8 cellular contexts compared by ENCODE assay signal in the genomic region with DNA sequence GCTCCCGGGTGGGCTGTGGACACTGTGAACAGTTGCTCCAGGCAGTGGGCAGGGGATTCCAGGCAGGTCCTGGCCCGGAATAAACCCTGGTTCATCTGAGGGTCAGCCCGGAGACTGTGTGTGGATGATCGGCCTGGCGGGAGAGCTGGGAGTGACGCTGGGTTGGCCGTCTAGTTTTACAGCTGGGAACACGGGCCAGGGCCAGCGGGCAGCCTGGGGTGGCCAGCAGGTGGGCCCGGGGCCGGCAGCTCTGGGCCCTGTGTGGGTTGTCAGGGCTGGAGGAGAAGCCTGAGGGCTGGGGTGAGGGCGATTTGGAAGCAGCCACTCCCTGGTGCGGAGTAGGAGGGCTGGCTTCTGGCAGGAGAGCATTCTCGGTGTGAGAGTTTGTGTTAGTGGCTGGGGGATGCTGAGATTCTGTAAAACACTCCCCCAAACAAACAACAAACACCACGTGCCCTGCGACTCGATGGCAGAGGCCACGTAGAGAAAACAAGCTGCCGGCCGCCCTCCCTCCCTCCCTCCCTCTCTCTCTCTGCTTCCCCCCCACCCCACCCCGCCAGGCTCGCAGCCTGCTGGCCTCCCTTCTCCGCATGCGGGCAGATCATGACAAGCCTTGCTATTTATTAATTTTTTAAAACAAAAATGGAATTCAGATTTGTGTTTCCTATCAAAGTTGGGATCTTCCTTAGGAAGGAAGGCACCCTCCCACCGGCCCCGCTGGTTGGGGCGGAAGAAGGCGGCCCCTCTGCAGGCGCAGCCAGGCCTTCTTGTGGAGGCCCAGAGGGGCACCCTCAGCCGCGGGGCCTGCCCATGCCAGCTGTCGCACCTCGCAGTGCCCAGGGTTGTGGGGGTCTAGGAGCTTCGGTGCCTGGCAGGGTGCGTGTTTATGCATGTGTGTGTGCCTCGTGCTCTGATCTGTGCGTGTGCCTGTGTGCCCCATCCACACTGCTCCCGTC. TPM values are rescaled to one million over a fixed set of nuclear protein-coding genes. Genes with fewer than 3 reads are reported as not detected.
DNase-seq lines count a peak whose midpoint lies in the region; TF ChIP-seq lines count a peak whose summit lies in the region.

No MANE protein-coding gene starts in this region.

- no peak for TF ChIP-seq POLR2A in breast epithelium (IDR thresholded peaks at IDR 0.05)

- peak overlapping the region; percentile 37 for H3K4me3 ChIP-seq in HL-60 (replicated peaks; ENCODE audit: insufficient read depth, low read length)
- H3K4me3 ChIP-seq in breast epithelium: peak overlapping the region in 2 of 3 donors; percentile 16 to 60
- H3K4me3 ChIP-seq in skeletal muscle satellite cell (ENCODE audit: low read length): no peak overlapping the region
- H3K4me3 ChIP-seq in effector memory CD4-positive, alpha-beta T cell (ENCODE audit: insufficient read depth, low read depth, low read length, poor library complexity, severe bottlenecking): no peak overlapping the region

- H3K4me1 ChIP-seq in breast epithelium: peaks cover 56 to 64% of the 10 kb centered on the region in 2 donors
- peaks cover 93% of the 10 kb centered on the region for H3K4me1 ChIP-seq in skeletal muscle satellite cell (ENCODE audit: control insufficient read depth, insufficient read depth, low read length)
- no peaks in the 10 kb centered on the region for H3K4me1 ChIP-seq in effector memory CD4-positive, alpha-beta T cell (ENCODE audit: control insufficient read depth, insufficient read depth, low read length, poor library complexity, severe bottlenecking)

- peaks cover 4% of the 10 kb centered on the region for H3K4me1 Mint-ChIP-seq in activated T-cell treated with anti-CD3 and anti-CD28 coated beads, Interleukin-2, amount 50 U/mL, for 24 hours (ENCODE audit: low read depth)

- no peak overlapping the region for H3K4me3 Mint-ChIP-seq in activated T-cell treated with anti-CD3 and anti-CD28 coated beads, Interleukin-2, amount 50 U/mL, for 24 hours

- no peak for TF ChIP-seq CTCF in HL-60 (IDR thresholded peaks at IDR 0.05; ENCODE audit: insufficient read depth, low read length)
- no peak for TF ChIP-seq CTCF in breast epithelium (IDR thresholded peaks at IDR 0.05)

- no peak overlapping the region for H3K27ac Mint-ChIP-seq in activated T-cell treated with anti-CD3 and anti-CD28 coated beads, Interleukin-2, amount 50 U/mL, for 24 hours

- H3K27me3 ChIP-seq in HL-60 (ENCODE audit: insufficient read depth, poor library complexity, severe bottlenecking): no peaks in the 10 kb centered on the region
- H3K27me3 ChIP-seq in breast epithelium: no peaks in the 10 kb centered on the region
- H3K27me3 ChIP-seq in skeletal muscle satellite cell (ENCODE audit: control insufficient read depth, insufficient read depth, low read length): no peaks in the 10 kb centered on the region
- H3K27me3 ChIP-seq in effector memory CD4-positive, alpha-beta T cell (replicated peaks; ENCODE audit: control insufficient read depth, insufficient read depth, low read length, poor library complexity, severe bottlenecking): no peaks in the 10 kb centered on the region

- no peaks in the 10 kb centered on the region for H3K27me3 Mint-ChIP-seq in activated T-cell treated with anti-CD3 and anti-CD28 coated beads, Interleukin-2, amount 50 U/mL, for 24 hours

- DNase-seq in HL-60 (ENCODE audit: low read depth in 1 of 2, low spot score in 1 of 2) (no peak), breast epithelium (ENCODE audit: low spot score in 2 of 2) (peak in 1 of 2 donors; percentile 68), iris pigment epithelial cell (ENCODE audit: low read depth) (peak; percentile 63), DMS153 (lab: John Stamatoyannopoulos, UW) (no peak)
- DNase-seq in activated T-cell treated with anti-CD3 and anti-CD28 coated beads, Interleukin-2, amount 50 U/mL, for 24 hours: no peak
- DNase-seq in stimulated activated CD4-positive, alpha-beta T cell treated with anti-CD3 and anti-CD28 coated beads, Interleukin-15, amount 100 ng/mL, for 24 hours: no peak
- no peak for DNase-seq in effector memory CD4-positive, alpha-beta T cell

- H3K4me2 ChIP-seq in skeletal muscle satellite cell (ENCODE audit: low read length): peak overlapping the region; percentile 61

- H3K9me3 Mint-ChIP-seq in activated T-cell treated with anti-CD3 and anti-CD28 coated beads, Interleukin-2, amount 50 U/mL, for 24 hours: no peaks in the 10 kb centered on the region

- H3K9ac ChIP-seq in skeletal muscle satellite cell (ENCODE audit: low read depth, low read length): peak overlapping the region; percentile 43

- H3K27ac ChIP-seq in HL-60 (replicated peaks) (peak overlapping the region; percentile 98), breast epithelium (peak overlapping the region; percentile 91 to 97)
- H3K27ac ChIP-seq in effector memory CD4-positive, alpha-beta T cell (ENCODE audit: insufficient read depth, low read length, poor library complexity, severe bottlenecking): no peak overlapping the region

- intact Hi-C loops in breast epithelium (cut with DNase I; ENCODE audit: low total_unique reads): loop anchor here (10.0 kb wide), 1 partner anchor 1621 kb away; no protein-coding TSS in a partner anchor

- no peaks in the 10 kb centered on the region for H3K9me3 ChIP-seq in breast epithelium
- H3K9me3 ChIP-seq in skeletal muscle satellite cell (replicated peaks; ENCODE audit: low read length): no peaks in the 10 kb centered on the region
- no peaks in the 10 kb centered on the region for H3K9me3 ChIP-seq in effector memory CD4-positive, alpha-beta T cell (ENCODE audit: control insufficient read depth, low read length)

- H3K36me3 Mint-ChIP-seq in activated T-cell treated with anti-CD3 and anti-CD28 coated beads, Interleukin-2, amount 50 U/mL, for 24 hours (ENCODE audit: low read depth): no peaks in the 10 kb centered on the region

- no peaks in the 10 kb centered on the region for H3K36me3 ChIP-seq in breast epithelium
- no peaks in the 10 kb centered on the region for H3K36me3 ChIP-seq in skeletal muscle satellite cell (ENCODE audit: insufficient read depth, low read length)
- no peaks in the 10 kb centered on the region for H3K36me3 ChIP-seq in effector memory CD4-positive, alpha-beta T cell (ENCODE audit: control insufficient read depth, insufficient read depth, low read length)

RNA-seq across cellular contexts. Expression of a gene that starts 49.5 kb away (rescaled TPM):
- total RNA-seq in breast epithelium: 10 to 100 TPM; 31.0 to 63.0 (median 31.5) TPM
- 9.9 and 16.6 TPM in 2 replicates for total RNA-seq in skeletal muscle satellite cell (2012; rRNA removed)

Comparison
In these comparisons a context has a peak if more than half of its experiments do, and no peak if none do; other contexts are left out.
1. H3K4me3 ChIP-seq: peak in HL-60 (single experiment) and breast epithelium (2 of 3); none in skeletal muscle satellite cell (single experiment) and effector memory CD4-positive, alpha-beta T cell (single experiment).